In the genomic region with DNA sequence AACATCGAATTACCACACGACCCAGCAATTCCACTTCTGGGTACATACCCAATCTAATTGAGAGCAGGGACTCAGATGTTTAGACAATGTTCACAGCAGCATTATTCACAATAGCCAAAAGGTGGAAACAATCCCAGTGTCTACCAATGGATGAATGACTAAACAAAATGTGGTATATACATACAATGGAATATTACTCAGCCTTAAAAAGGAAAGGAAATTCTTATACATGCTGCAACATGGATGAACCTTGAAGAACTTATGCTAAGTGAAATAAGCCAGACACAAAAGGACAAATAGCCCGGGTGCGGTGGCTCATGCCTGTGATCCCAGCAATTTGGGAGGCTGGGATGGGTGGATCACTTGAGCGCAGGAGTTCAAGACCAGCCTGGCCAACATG, we compare ENCODE assay signal across 38 cellular contexts. TPM values are rescaled to one million over a fixed set of nuclear protein-coding genes. Genes with fewer than 3 reads are reported as not detected.
"Had no signal": no experiment of that assay in that cellular context is flagged by ENCODE, and none has a peak within 500 bp of the region (broad histone marks: within the 10 kb centered on the region; RNA-seq: fewer than 3 reads in every experiment).

No MANE protein-coding gene starts in this region.

- H3K9me3 ChIP-seq: MG63 had no signal

- DNase-seq: Karpas-422, Kasumi-1, MG63, MM.1S, MV-4-11, NCI-H1048, NCI-H1092, NCI-H1092 treated with DMSO at 0.1 percent for 48 hours, NCI-H1105, NCI-H1105 treated with DMSO at 0.1 percent for 48 hours, NCI-H1417, NCI-H1417 treated with DMSO at 0.1 percent for 48 hours, NCI-H1436, NCI-H146, NCI-H1694, NCI-H1694 treated with DMSO at 0.1 percent for 48 hours, NCI-H187, NCI-H187 treated with DMSO at 0.1 percent for 48 hours, NCI-H1930, NCI-H2029, NCI-H2029 treated with DMSO at 0.1 percent for 48 hours, NCI-H2081, NCI-H2081 treated with DMSO at 0.1 percent for 48 hours, NCI-H2107, NCI-H2171, NCI-H2171 treated with DMSO at 0.1 percent for 48 hours, NCI-H2227 treated with DMSO at 0.1 percent for 48 hours, NCI-H226, NCI-H345, NCI-H446, NCI-H446 treated with DMSO at 0.1 percent for 48 hours, NCI-H510A, NCI-H510A treated with DMSO at 0.1 percent for 48 hours, NCI-H524 had no signal

- H3K27me3 ChIP-seq: MG63 had no signal

- H3K4me3 ChIP-seq: MG63 had no signal

- H3K36me3 ChIP-seq: MG63 had no signal

RNA-seq across cellular contexts. Expression of a gene that starts 6.9 kb away (rescaled TPM):
- total RNA-seq: LHCN-M2, M059J, NCI-H460 had no signal

RNA-seq across cellular contexts. Expression of a gene that starts 39.6 kb away (rescaled TPM):
- total RNA-seq: LHCN-M2, M059J, MCF 10A, NCI-H460 had no signal
